ENCODE assay signal across 8 cellular contexts in genomic region chr10:77304192-77304591, GRCh38.
"Had no signal": no experiment of that assay in that cellular context is flagged by ENCODE, and none has a peak within 500 bp of the region (broad histone marks: within the 10 kb centered on the region; RNA-seq: fewer than 3 reads in every experiment).

No MANE protein-coding gene starts in this region.

- H3K9ac ChIP-seq: GM23248, KMS-11 had no signal

- H2AFZ ChIP-seq: GM23248 had no signal

- H3K4me3 ChIP-seq: GM23248 had no signal

- H3K27ac Mint-ChIP-seq: HFFc6, IgD-negative memory B cell had no signal

- DNase-seq: GM23248, GOT3, H7, HCEC 1CT, HFFc6, KBM-7 had no signal

- H3K27ac ChIP-seq: GM23248, KMS-11 had no signal

- H3K4me3 Mint-ChIP-seq: HFFc6, IgD-negative memory B cell had no signal

- H3K4me2 ChIP-seq: KMS-11 had no signal

- H3K9me3 Mint-ChIP-seq: HFFc6 had no signal
